Comparison of ENCODE assay signal across 8 cellular contexts in the genomic region with DNA sequence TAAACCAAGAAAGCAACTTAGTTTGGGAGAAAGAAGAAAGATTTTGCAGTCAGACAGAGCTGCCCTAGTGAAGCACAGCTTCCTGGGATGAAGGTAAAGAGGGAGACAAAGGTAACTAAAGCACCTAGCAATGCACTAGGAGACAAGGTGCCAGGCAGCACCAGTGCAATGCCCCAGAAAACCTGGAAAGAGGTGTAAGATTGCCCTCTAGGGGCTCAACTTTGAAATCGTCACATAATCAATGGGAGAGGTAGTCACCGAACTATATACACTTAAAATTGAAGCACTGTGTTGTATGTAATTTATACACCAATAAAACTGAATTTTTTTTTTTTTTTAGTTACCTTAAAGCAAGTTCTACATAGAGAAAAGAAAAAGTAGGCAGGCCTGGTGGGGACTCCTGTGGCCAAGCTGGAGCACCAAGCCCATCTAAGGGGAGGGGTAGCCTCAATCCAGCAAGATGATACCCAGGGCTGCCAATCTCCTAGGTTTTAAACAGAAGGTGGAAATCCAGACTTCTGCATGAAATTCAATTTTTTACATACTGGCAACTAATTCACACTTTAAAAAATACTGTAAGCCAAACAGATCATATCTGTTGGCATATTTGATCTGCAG. TPM values are rescaled to one million over a fixed set of nuclear protein-coding genes. Genes with fewer than 3 reads are reported as not detected.
DNase-seq lines count a peak whose midpoint lies in the region; ATAC-seq lines count a peak whose summit lies in the region.

No MANE protein-coding gene starts in this region.

- CTCF ChIA-PET in activated CD4-positive, alpha-beta T cell treated with anti-CD3 and anti-CD28 coated beads, Interleukin-2, amount 10 ng/mL, durations not matched to agents 7 days and 5 days (lab: Charles Lee): interaction anchor here (0.9 to 1.4 kb wide), 3 partner anchors 11 to 12 kb away, joined by 3 to 4 read pairs (median 3); no protein-coding TSS in a partner anchor

- H3K36me3 Mint-ChIP-seq in activated CD4-positive, alpha-beta T cell treated with anti-CD3 and anti-CD28 coated beads, Interleukin-2, amount 10 ng/mL, durations not matched to agents 7 days and 5 days (ENCODE audit: low read depth): peaks cover 77% of the 10 kb centered on the region

- POLR2A ChIA-PET in activated CD4-positive, alpha-beta T cell treated with anti-CD3 and anti-CD28 coated beads, Interleukin-2, amount 10 ng/mL, durations not matched to agents 7 days and 5 days (lab: Charles Lee): interaction anchor here (0.7 kb wide), 1 partner anchor 57 kb away, joined by 5 read pairs; no protein-coding TSS in a partner anchor

- peak; percentile 24 for DNase-seq in activated CD4-positive, alpha-beta T cell treated with anti-CD3 and anti-CD28 coated beads, Interleukin-2, amount 10 ng/mL, durations not matched to agents 7 days and 5 days
- no peak for DNase-seq in activated CD4-positive, alpha-beta T cell treated with anti-CD3 and anti-CD28 coated beads, Interleukin-2, amount 50 U/mL, for 48 hours
- DNase-seq in NCI-H2029 treated with DMSO at 0.1 percent for 48 hours (lab: John Stamatoyannopoulos, UW): peak; percentile 46
- peak; percentile 55 for DNase-seq in astrocyte of the hippocampus (ENCODE audit: low read depth, low spot score)
- DNase-seq in left lobe of liver (ENCODE audit: low spot score): no peak
- no peak for DNase-seq in kidney glomerular epithelial cell (lab: John Stamatoyannopoulos, UW)
- no peak for DNase-seq in DMS79 (lab: John Stamatoyannopoulos, UW)

- no peak overlapping the region for H3K4me3 Mint-ChIP-seq in activated CD4-positive, alpha-beta T cell treated with anti-CD3 and anti-CD28 coated beads, Interleukin-2, amount 10 ng/mL, durations not matched to agents 7 days and 5 days

- H3K27me3 Mint-ChIP-seq in activated CD4-positive, alpha-beta T cell treated with anti-CD3 and anti-CD28 coated beads, Interleukin-2, amount 10 ng/mL, durations not matched to agents 7 days and 5 days: no peaks in the 10 kb centered on the region

- H3K4me1 Mint-ChIP-seq in activated CD4-positive, alpha-beta T cell treated with anti-CD3 and anti-CD28 coated beads, Interleukin-2, amount 10 ng/mL, durations not matched to agents 7 days and 5 days: peaks cover 11% of the 10 kb centered on the region

- H3K9me3 Mint-ChIP-seq in activated CD4-positive, alpha-beta T cell treated with anti-CD3 and anti-CD28 coated beads, Interleukin-2, amount 10 ng/mL, durations not matched to agents 7 days and 5 days: no peaks in the 10 kb centered on the region

- H3K27ac Mint-ChIP-seq in activated CD4-positive, alpha-beta T cell treated with anti-CD3 and anti-CD28 coated beads, Interleukin-2, amount 10 ng/mL, durations not matched to agents 7 days and 5 days: no peak overlapping the region

- ATAC-seq in left lobe of liver: peak; percentile 91
- no peak for ATAC-seq in HG03432 (IDR thresholded peaks at IDR 0.05; ENCODE audit: unreplicated experiment)

RNA-seq across cellular contexts. Expression of gene CDK5RAP2, which starts 48.2 kb away (rescaled TPM):
- total RNA-seq in activated CD4-positive, alpha-beta T cell treated with anti-CD3 and anti-CD28 coated beads, Interleukin-2, amount 10 ng/mL, durations not matched to agents 7 days and 5 days: 100 to 1,000 TPM; 103 to 105 TPM
- total RNA-seq in left lobe of liver: 27.4 TPM

Comparison
In these comparisons a context has a peak if more than half of its experiments do, and no peak if none do; other contexts are left out.
1. DNase-seq: peak in activated CD4-positive, alpha-beta T cell treated with anti-CD3 and anti-CD28 coated beads, Interleukin-2, amount 10 ng/mL, durations not matched to agents 7 days and 5 days (single experiment), NCI-H2029 treated with DMSO at 0.1 percent for 48 hours (single experiment) and astrocyte of the hippocampus (single experiment); none in activated CD4-positive, alpha-beta T cell treated with anti-CD3 and anti-CD28 coated beads, Interleukin-2, amount 50 U/mL, for 48 hours (0 of 2), left lobe of liver (single experiment), kidney glomerular epithelial cell (single experiment) and DMS79 (single experiment).